ENCODE assay signal across 14 cellular contexts in genomic region chr13:40586886-40587285, GRCh38.
DNase-seq lines count a peak whose midpoint lies in the region; ATAC-seq, FAIRE-seq and TF ChIP-seq lines count a peak whose summit lies in the region.
"Had no signal": no experiment of that assay in that cellular context is flagged by ENCODE, and none has a peak within 500 bp of the region (broad histone marks: within the 10 kb centered on the region; RNA-seq: fewer than 3 reads in every experiment).

No MANE protein-coding gene starts in this region.

- H3K4me2 ChIP-seq in mammary epithelial cell (ENCODE audit: insufficient read depth, low read depth, low read length): no peak overlapping the region

- TF ChIP-seq CTCF in foreskin keratinocyte (conservative IDR thresholded peaks at IDR 0.05): peak; percentile 10
- no peak for TF ChIP-seq CTCF in gastrocnemius medialis (IDR thresholded peaks at IDR 0.05 in 4 of 5, conservative IDR thresholded peaks at IDR 0.05 in 1 of 5)
- TF ChIP-seq CTCF in mammary epithelial cell (conservative IDR thresholded peaks at IDR 0.05 in 1 of 2, IDR thresholded peaks at IDR 0.05 in 1 of 2; ENCODE audit: extremely low read depth in 1 of 2, insufficient read depth in 1 of 2, low read depth in 1 of 2, low read length in 2 of 2): no peak

- ATAC-seq in T-helper 17 cell (no peak), foreskin keratinocyte (no peak), gastrocnemius medialis (peak; percentile 29 to 47)
- ATAC-seq: HCT116 had no signal

- H2AFZ ChIP-seq in mammary epithelial cell (ENCODE audit: low read depth, low read length): no peak overlapping the region

- BruUV-seq in mammary epithelial cell (replicated peaks; lab: Mats Ljungman, UMichigan): no TSS peak

- in situ Hi-C loops in gastrocnemius medialis (cut with MboI; ENCODE audit: low sequenced_read_pairs in 4 of 4): no loop called here
- in situ Hi-C loops in mammary epithelial cell (cut with MboI; ENCODE audit: low sequenced_read_pairs in 2 of 2): no loop called here

- H3K36me3 ChIP-seq in gastrocnemius medialis (no peaks in the 10 kb centered on the region), mammary epithelial cell (ENCODE audit: insufficient read depth, low read length) (no peaks in the 10 kb centered on the region)

- H4K20me1 ChIP-seq in mammary epithelial cell (ENCODE audit: insufficient read depth, low read length): no peaks in the 10 kb centered on the region

- peak overlapping the region; percentile 83 for H3K27ac Mint-ChIP-seq in T-helper 17 cell

- no peak for TF ChIP-seq POLR2A in gastrocnemius medialis (IDR thresholded peaks at IDR 0.05)

- 96% methylated on average over 2 of the region's 2 CpGs for WGBS in mammary epithelial cell (ENCODE audit: low coverage, missing lambda C conversion rate)

- no peak overlapping the region for H3K9ac ChIP-seq in mammary epithelial cell (ENCODE audit: insufficient read depth, low read length)

- DNase-seq in GM19239 (ENCODE audit: insufficient read length, low spot score): no peak
- DNase-seq in T-helper 17 cell: no peak
- no peak for DNase-seq in foreskin keratinocyte
- DNase-seq in gastrocnemius medialis: peak in 1 of 2 donors; percentile 49
- no peak for DNase-seq in effector CD8-positive, alpha-beta T cell (lab: John Stamatoyannopoulos, UW)
- no peak for DNase-seq in RKO (ENCODE audit: low spot score)
- DNase-seq in mammary epithelial cell: no peak
- DNase-seq: activated CD4-positive, alpha-beta T cell treated with anti-CD3 and anti-CD28 coated beads for 4 hours; cortex of kidney; DMS53; occipital lobe; stimulated activated naive CD4-positive, alpha-beta T cell treated with Interleukin-2 at 50 U/mL for 16 hours; SW 1271 had no signal

- peaks cover 43% of the 10 kb centered on the region for H3K4me1 ChIP-seq in foreskin keratinocyte
- peaks cover 71 to 82% of the 10 kb centered on the region in 2 donors for H3K4me1 ChIP-seq in gastrocnemius medialis
- H3K4me1 ChIP-seq in mammary epithelial cell (ENCODE audit: insufficient read depth, low read length): peaks cover 37% of the 10 kb centered on the region

- peak; percentile 68 for FAIRE-seq in GM19239 (lab: Jason Lieb, UNC)

- H3K27me3 Mint-ChIP-seq in T-helper 17 cell: no peaks in the 10 kb centered on the region

- H3K4me3 ChIP-seq in gastrocnemius medialis (peak overlapping the region in 2 of 4 donors; percentile 6 to 17), mammary epithelial cell (replicated peaks in 1 of 3; ENCODE audit: insufficient read depth in 1 of 3, low read depth in 2 of 3, low read length in 3 of 3) (no peak overlapping the region)

- H3K4me1 Mint-ChIP-seq in T-helper 17 cell: peaks cover 68% of the 10 kb centered on the region

- H3K27me3 ChIP-seq in foreskin keratinocyte (no peaks in the 10 kb centered on the region), gastrocnemius medialis (no peaks in the 10 kb centered on the region), mammary epithelial cell (ENCODE audit: insufficient read depth, low read length) (no peaks in the 10 kb centered on the region)

- intact Hi-C loops in gastrocnemius medialis (cut with DNase I; ENCODE audit: low total_unique reads) (no loop called here), mammary epithelial cell (cut with micrococcal nuclease) (loop anchor here (5.0 kb wide), 2 partner anchors 60 to 80 kb away; partner anchors contain the start of gene FOXO1)

- peak overlapping the region; percentile 49 for H3K4me3 Mint-ChIP-seq in T-helper 17 cell

- dilution Hi-C loops in mammary epithelial cell (cut with HindIII; ENCODE audit: low sequenced_read_pairs): loop anchor here (10.0 kb wide), 1 partner anchor 58 kb away; no protein-coding TSS in a partner anchor

- H3K79me2 ChIP-seq in mammary epithelial cell (ENCODE audit: insufficient read depth, low read length): peaks cover 22% of the 10 kb centered on the region

- H3K27ac ChIP-seq in foreskin keratinocyte (no peak overlapping the region), gastrocnemius medialis (peak overlapping the region; percentile 83 to 89 (median 86)), mammary epithelial cell (ENCODE audit: insufficient read depth, low read depth, low read length) (no peak overlapping the region)

- CTCF ChIA-PET in mammary epithelial cell (lab: Charles Lee; ENCODE audit: low non-redundant PET): no interaction called here

- H3K9me3 ChIP-seq in T-helper 17 cell (ENCODE audit: control insufficient read depth, low read length, poor library complexity, severe bottlenecking) (no peaks in the 10 kb centered on the region), gastrocnemius medialis (no peaks in the 10 kb centered on the region), mammary epithelial cell (replicated peaks; ENCODE audit: insufficient read depth, low read length) (no peaks in the 10 kb centered on the region)

- no peaks in the 10 kb centered on the region for H3K36me3 Mint-ChIP-seq in T-helper 17 cell (ENCODE audit: low read depth)

Comparison
In these comparisons a context has a peak if more than half of its experiments do, and no peak if none do; other contexts are left out.
1. ATAC-seq: peak in gastrocnemius medialis (2 of 2); none in T-helper 17 cell (single experiment) and foreskin keratinocyte (single experiment).
2. H3K27ac ChIP-seq: peak in gastrocnemius medialis (4 of 4); none in foreskin keratinocyte (single experiment) and mammary epithelial cell (single experiment).